21 cellular contexts compared by ENCODE assay signal in genomic region chr1:87981810-87982209, GRCh38.
DNase-seq lines count a peak whose midpoint lies in the region; TF ChIP-seq lines count a peak whose summit lies in the region.
"Had no signal": no experiment of that assay in that cellular context is flagged by ENCODE, and none has a peak within 500 bp of the region (broad histone marks: within the 10 kb centered on the region; RNA-seq: fewer than 3 reads in every experiment).

No MANE protein-coding gene starts in this region.

- no peak overlapping the region for H3K23ac ChIP-seq in trophoblast cell (ENCODE audit: low read length)

- no peaks in the 10 kb centered on the region for H3K9me2 ChIP-seq in SK-N-SH

- no peak for TF ChIP-seq POLR2A in lower leg skin (IDR thresholded peaks at IDR 0.05)

- H3K27me3 ChIP-seq in cardiac muscle cell (no peaks in the 10 kb centered on the region), WERI-Rb-1 (ENCODE audit: insufficient read depth, low read depth, severe bottlenecking) (no peaks in the 10 kb centered on the region), trophoblast cell (ENCODE audit: insufficient read depth, low read length) (no peaks in the 10 kb centered on the region), SK-N-SH (ENCODE audit: insufficient read depth) (no peaks in the 10 kb centered on the region)
- H3K27me3 ChIP-seq: BLaER1 treated with 17β-estradiol and CSF1 and Interleukin-3, amounts not matched to agents 10 nM and 100 nM; SJCRH30 had no signal

- peak overlapping the region; percentile 92 for H2BK120ac ChIP-seq in trophoblast cell (ENCODE audit: insufficient read depth, low read length, poor library complexity)

- no peak overlapping the region for H3K4ac ChIP-seq in trophoblast cell (ENCODE audit: low read depth, low read length)

- H3K9me3 ChIP-seq in cardiac muscle cell (ENCODE audit: low read depth) (no peaks in the 10 kb centered on the region), HEK293 (ENCODE audit: control insufficient read depth, insufficient read depth, low read depth, low read length) (no peaks in the 10 kb centered on the region), WERI-Rb-1 (ENCODE audit: severe bottlenecking) (no peaks in the 10 kb centered on the region), trophoblast cell (ENCODE audit: insufficient read depth, low read depth, low read length) (no peaks in the 10 kb centered on the region), SK-N-SH (no peaks in the 10 kb centered on the region)
- H3K9me3 ChIP-seq: A549; BLaER1 treated with 17β-estradiol and CSF1 and Interleukin-3, amounts not matched to agents 10 nM and 100 nM; SJCRH30 had no signal

- H3K4me1 ChIP-seq in cardiac muscle cell (ENCODE audit: low read depth), result peaks cover 53% of the 10 kb centered on the region
- no peaks in the 10 kb centered on the region; the same call in 1 of the 2 replicates for H3K4me1 ChIP-seq in HEK293 (ENCODE audit: control insufficient read depth, insufficient read depth, low read length)
- peaks cover 6 to 19% of the 10 kb centered on the region in 2 experiments for H3K4me1 ChIP-seq in trophoblast cell (ENCODE audit: control insufficient read depth in 1 of 2, insufficient read depth in 2 of 2, low read length in 2 of 2)
- H3K4me1 ChIP-seq in SK-N-SH (ENCODE audit: control insufficient read depth in 1 of 2, insufficient read depth in 2 of 2, low read depth in 1 of 2, low read length in 1 of 2), result peaks cover 0 to 5% of the 10 kb centered on the region in 2 experiments; a peak in 1 of 4 replicates
- H3K4me1 ChIP-seq: A549; BLaER1 treated with 17β-estradiol and CSF1 and Interleukin-3, amounts not matched to agents 10 nM and 100 nM; SJCRH30 had no signal

- no peaks in the 10 kb centered on the region for H3K79me2 ChIP-seq in trophoblast cell (ENCODE audit: control insufficient read depth, insufficient read depth, low read length, poor library complexity)
- no peaks in the 10 kb centered on the region for H3K79me2 ChIP-seq in SK-N-SH (ENCODE audit: insufficient read depth)

- H3K9ac ChIP-seq in trophoblast cell (ENCODE audit: low read length), result no peak overlapping the region
- H3K9ac ChIP-seq in SK-N-SH, result no peak overlapping the region
- H3K9ac ChIP-seq: BLaER1 treated with 17β-estradiol and CSF1 and Interleukin-3, amounts not matched to agents 10 nM and 100 nM had no signal

- H3K79me1 ChIP-seq in trophoblast cell (ENCODE audit: low read length), result peaks cover 29% of the 10 kb centered on the region

- intact Hi-C loops in cardiac septum (cut with DNase I) (no loop called here), lower leg skin (cut with DNase I; ENCODE audit: low total_unique reads) (no loop called here)

- TF ChIP-seq CTCF in cardiac muscle cell (IDR thresholded peaks at IDR 0.05; ENCODE audit: low read depth, low read length) (no peak), HEK293 (tag by site-specific recombination; IDR thresholded peaks at IDR 0.05) (no peak), WERI-Rb-1 (IDR thresholded peaks at IDR 0.05; ENCODE audit: low read depth, low read length) (no peak), SK-N-SH (IDR thresholded peaks at IDR 0.05) (no peak), lower leg skin (IDR thresholded peaks at IDR 0.05) (no peak)

- no peak overlapping the region for H4K91ac ChIP-seq in trophoblast cell (ENCODE audit: low read depth, low read length)

- H4K20me1 ChIP-seq in SK-N-SH (ENCODE audit: insufficient read depth), result no peaks in the 10 kb centered on the region
- H4K20me1 ChIP-seq: BLaER1 treated with 17β-estradiol and CSF1 and Interleukin-3, amounts not matched to agents 10 nM and 100 nM had no signal

- WGBS in trophoblast cell (ENCODE audit: extremely low coverage, insufficient coverage, insufficient read length), result no CpG with 5 or more reads among the region's 1 CpG
- 72% methylated on average over 1 of the region's 1 CpG for WGBS in SK-N-SH (ENCODE audit: low lambda C conversion rate)
- WGBS in lower leg skin, 2 donors, result 92 to 93% methylated on average over 1 of the region's 1 CpG

- H3K18ac ChIP-seq in trophoblast cell (ENCODE audit: low read length), result no peak overlapping the region

- no peak overlapping the region for H2AK5ac ChIP-seq in trophoblast cell (ENCODE audit: low read length)

- TF ChIP-seq RAD21 in SK-N-SH (IDR thresholded peaks at IDR 0.05; ENCODE audit: low read length), result no peak

- no peak overlapping the region for H3K14ac ChIP-seq in trophoblast cell (ENCODE audit: low read length)

- H3F3A ChIP-seq in SK-N-SH (replicated peaks; ENCODE audit: insufficient read depth), result no peaks in the 10 kb centered on the region

- CTCF ChIA-PET in HEK293 (lab: Yijun Ruan, JAX), result interaction anchor here (1.2 kb wide), 1 partner anchor 28 kb away, joined by 4 read pairs; no protein-coding TSS in a partner anchor
- CTCF ChIA-PET in SK-N-SH (lab: Yijun Ruan, JAX), result no interaction called here

- no peak overlapping the region for H2BK12ac ChIP-seq in trophoblast cell (ENCODE audit: low read length)

- TF ChIP-seq EP300 in SK-N-SH (IDR thresholded peaks at IDR 0.05; ENCODE audit: borderline replicate concordance in 1 of 2, low read depth in 1 of 2, low read length in 1 of 2), result no peak

- no peak overlapping the region for H2BK5ac ChIP-seq in trophoblast cell (ENCODE audit: low read depth, low read length, poor library complexity)

- H3K4me2 ChIP-seq in trophoblast cell (ENCODE audit: low read length) (no peak overlapping the region), SK-N-SH (no peak overlapping the region)
- H3K4me2 ChIP-seq: A549; BLaER1 treated with 17β-estradiol and CSF1 and Interleukin-3, amounts not matched to agents 10 nM and 100 nM had no signal

- H4K12ac ChIP-seq in trophoblast cell (ENCODE audit: low read depth, low read length), result no peak overlapping the region

- H3K4me3 ChIP-seq in cardiac muscle cell, result no peak overlapping the region
- H3K4me3 ChIP-seq in HEK293 (ENCODE audit: low read depth, low read length), result no peak overlapping the region
- no peak overlapping the region for H3K4me3 ChIP-seq in WERI-Rb-1 (ENCODE audit: low read depth, low read length)
- H3K4me3 ChIP-seq in trophoblast cell (ENCODE audit: low read depth, low read length), result no peak overlapping the region
- H3K4me3 ChIP-seq in SK-N-SH (ENCODE audit: low read depth in 2 of 2, low read length in 1 of 2), result no peak overlapping the region
- H3K4me3 ChIP-seq in lower leg skin (ENCODE audit: low read depth, poor library complexity, severe bottlenecking), result no peak overlapping the region
- H3K4me3 ChIP-seq: A549; BLaER1 treated with 17β-estradiol and CSF1 and Interleukin-3, amounts not matched to agents 10 nM and 100 nM; SJCRH30 had no signal

- H3K27ac ChIP-seq in cardiac muscle cell (peak overlapping the region; percentile 40), HEK293 (ENCODE audit: extremely low read depth, low read depth, low read length) (no peak overlapping the region), WERI-Rb-1 (peak overlapping the region; percentile 56), trophoblast cell (ENCODE audit: low read depth, low read length) (no peak overlapping the region), SK-N-SH (ENCODE audit: low read depth in 2 of 2, low read length in 1 of 2) (no peak overlapping the region)
- H3K27ac ChIP-seq: BLaER1 treated with 17β-estradiol and CSF1 and Interleukin-3, amounts not matched to agents 10 nM and 100 nM; SJCRH30 had no signal

- no peak overlapping the region for H4K8ac ChIP-seq in trophoblast cell (ENCODE audit: low read depth, low read length)

- POLR2A ChIA-PET in HEK293 (lab: Yijun Ruan, JAX) (no interaction called here), SK-N-SH (lab: Yijun Ruan, JAX) (no interaction called here)

- DNase-seq in cardiac muscle cell (ENCODE audit: low read depth in 1 of 2, low spot score in 1 of 2) (no peak), cardiac septum (ENCODE audit: low spot score) (no peak), WERI-Rb-1 (no peak), trophoblast cell (no peak), SK-N-SH (no peak), lower leg skin (ENCODE audit: low spot score in 2 of 2) (no peak)
- DNase-seq: AML-193; CD4-positive, alpha-beta T cell; DMS79 treated with DMSO at 0.1 percent for 48 hours; GF-D8; KG1; MM.1S; NCI-H1694; NCI-H2029 treated with DMSO at 0.1 percent for 48 hours; NCI-H446 treated with DMSO at 0.1 percent for 48 hours; NCI-H526; SJCRH30; T-cell had no signal

- H2AFZ ChIP-seq in trophoblast cell (ENCODE audit: insufficient read depth, low read length, poor library complexity), result no peak overlapping the region
- H2AFZ ChIP-seq in SK-N-SH (ENCODE audit: low read depth), result no peak overlapping the region

- no peaks in the 10 kb centered on the region for H3K36me3 ChIP-seq in cardiac muscle cell
- H3K36me3 ChIP-seq in HEK293 (ENCODE audit: control insufficient read depth in 2 of 2, insufficient read depth in 1 of 2, low read length in 2 of 2), result no peaks in the 10 kb centered on the region
- H3K36me3 ChIP-seq in WERI-Rb-1, result no peaks in the 10 kb centered on the region
- no peaks in the 10 kb centered on the region for H3K36me3 ChIP-seq in trophoblast cell (ENCODE audit: control insufficient read depth in 1 of 2, insufficient read depth in 2 of 2, low read length in 2 of 2)
- no peaks in the 10 kb centered on the region for H3K36me3 ChIP-seq in SK-N-SH (replicated peaks in 1 of 2; ENCODE audit: control insufficient read depth in 1 of 2, insufficient read depth in 2 of 2, low read length in 1 of 2)
- H3K36me3 ChIP-seq: BLaER1 treated with 17β-estradiol and CSF1 and Interleukin-3, amounts not matched to agents 10 nM and 100 nM; SJCRH30 had no signal

TF ChIP-seq in HEK293, 187 proteins besides CTCF, POLR2A, EP300 and RAD21:
- TF ChIP-seq ZNF830 (tag by site-specific recombination; IDR thresholded peaks at IDR 0.05; ENCODE audit: low read depth) (no peak), SETDB1 (IDR thresholded peaks at IDR 0.05; ENCODE audit: insufficient read length, low read length) (peak; percentile 34)

TF ChIP-seq in SK-N-SH, 30 proteins besides CTCF, POLR2A, EP300 and RAD21 (continues in another document):
- TF ChIP-seq GABPA (IDR thresholded peaks at IDR 0.05; ENCODE audit: low read depth) (no peak), TAF1 (IDR thresholded peaks at IDR 0.05; ENCODE audit: borderline replicate concordance, low read depth, low read length) (no peak), CHD2 (IDR thresholded peaks at IDR 0.05; ENCODE audit: low read length, partially characterized antibody) (no peak), USF2 (IDR thresholded peaks at IDR 0.05; ENCODE audit: borderline replicate concordance, low read depth, low read length) (no peak)

Comparison
In these comparisons a context has a peak if more than half of its experiments do, and no peak if none do; other contexts are left out.
1. H3K27ac ChIP-seq: peak in cardiac muscle cell (single experiment) and WERI-Rb-1 (single experiment); none in HEK293 (single experiment), trophoblast cell (single experiment) and SK-N-SH (0 of 2).